11 cellular contexts compared by ENCODE assay signal in genomic region chr2:64192080-64192479, GRCh38. TPM values are rescaled to one million over a fixed set of nuclear protein-coding genes. Genes with fewer than 3 reads are reported as not detected.
DNase-seq lines count a peak whose midpoint lies in the region; ATAC-seq and TF ChIP-seq lines count a peak whose summit lies in the region.
"Had no signal": no experiment of that assay in that cellular context is flagged by ENCODE, and none has a peak within 500 bp of the region (broad histone marks: within the 10 kb centered on the region; RNA-seq: fewer than 3 reads in every experiment).

No MANE protein-coding gene starts in this region.

- no peaks in the 10 kb centered on the region for H3K27me3 ChIP-seq in heart right ventricle
- H3K27me3 ChIP-seq in GM23338 (ENCODE audit: insufficient read depth): no peaks in the 10 kb centered on the region
- H3K27me3 ChIP-seq: SJCRH30 had no signal

- H3K9me3 Mint-ChIP-seq in GM23338: no peaks in the 10 kb centered on the region

- H3K4me3 ChIP-seq in heart right ventricle (no peak overlapping the region), GM23338 (no peak overlapping the region)
- H3K4me3 ChIP-seq: prostate gland, SJCRH30 had no signal

- no peaks in the 10 kb centered on the region for H3F3A ChIP-seq in GM23338 (replicated peaks; ENCODE audit: low read depth)

- H3K36me3 ChIP-seq in heart right ventricle (no peaks in the 10 kb centered on the region), GM23338 (ENCODE audit: insufficient read depth) (no peaks in the 10 kb centered on the region)
- H3K36me3 ChIP-seq: prostate gland, SJCRH30 had no signal

- no peaks in the 10 kb centered on the region for H3K36me3 Mint-ChIP-seq in GM23338 (ENCODE audit: low read depth)

- 83% methylated on average over 6 of the region's 6 CpGs for WGBS in heart right ventricle, 2 donors

- intact Hi-C loops in heart right ventricle (cut with DNase I): no loop called here

- H3K4me2 ChIP-seq in GM23338: no peak overlapping the region

- no peak overlapping the region for H3K4me3 Mint-ChIP-seq in GM23338

- peaks cover 11% of the 10 kb centered on the region for H3K9me2 ChIP-seq in GM23338 (ENCODE audit: insufficient read depth)

- H3K27ac ChIP-seq in heart right ventricle (peak overlapping the region in 4 of 10 donors; percentile 3 to 86 (median 26)), substantia nigra (ENCODE audit: low read depth, low read length, poor library complexity, severe bottlenecking) (peak overlapping the region; percentile 13), GM23338 (ENCODE audit: low read depth) (no peak overlapping the region)
- H3K27ac ChIP-seq: prostate gland, SJCRH30 had no signal

- H3K27ac Mint-ChIP-seq in GM23338: no peak overlapping the region

- peaks cover 9% of the 10 kb centered on the region for H3K27me3 Mint-ChIP-seq in GM23338 (ENCODE audit: insufficient read depth, low read depth, poor library complexity)

- H2AFZ ChIP-seq in GM23338: no peak overlapping the region

- ATAC-seq in GM21390 (IDR thresholded peaks at IDR 0.05; ENCODE audit: unreplicated experiment) (peak; percentile 46), heart right ventricle (peak in 7 of 8 donors; percentile 24 to 78 (median 68)), GM23338 (no peak), HG03095 (IDR thresholded peaks at IDR 0.05; ENCODE audit: unreplicated experiment) (no peak)

- H3K9me3 ChIP-seq in heart right ventricle: no peaks in the 10 kb centered on the region
- H3K9me3 ChIP-seq: prostate gland, SJCRH30 had no signal

- H3K79me2 ChIP-seq in GM23338 (replicated peaks; ENCODE audit: insufficient read depth): no peaks in the 10 kb centered on the region

- H3K4me1 Mint-ChIP-seq in GM23338: peaks cover 46% of the 10 kb centered on the region

- DNase-seq in NOMO-1 treated with dmso at 0.1 percent for 144 hours (lab: John Stamatoyannopoulos, UW; ENCODE audit: unreplicated experiment) (peak; percentile 63), heart right ventricle (no peak), substantia nigra (lab: John Stamatoyannopoulos, UW) (peak in 1 of 49 donors; percentile 4), NCI-H1417 treated with DMSO at 0.1 percent for 48 hours (lab: John Stamatoyannopoulos, UW) (no peak), GM23338 (ENCODE audit: low spot score) (no peak)
- DNase-seq: activated CD4-positive, alpha-beta T cell treated with anti-CD3 and anti-CD28 coated beads for 48 hours; activated gamma-delta T cell; SJCRH30 had no signal

- H4K20me1 ChIP-seq in GM23338 (replicated peaks; ENCODE audit: insufficient read depth): no peaks in the 10 kb centered on the region

- H3K4me1 ChIP-seq in heart right ventricle (peaks cover 0 to 44% (median 0%) of the 10 kb centered on the region in 9 donors), GM23338 (ENCODE audit: insufficient read depth) (peaks cover 43% of the 10 kb centered on the region)
- H3K4me1 ChIP-seq: prostate gland had no signal

- no peak for TF ChIP-seq CTCF in heart right ventricle (IDR thresholded peaks at IDR 0.05)
- no peak for TF ChIP-seq CTCF in GM23338 (conservative IDR thresholded peaks at IDR 0.05; ENCODE audit: low read depth in 2 of 2)

TF ChIP-seq in GM23338, 12 proteins besides CTCF, POLR2A, EP300 and RAD21 (continues in another document):
- no peak for TF ChIP-seq ZNF462 (CRISPR knock-in tag; IDR thresholded peaks at IDR 0.05)
- no peak for TF ChIP-seq POLR2AphosphoS5 (IDR thresholded peaks at IDR 0.05; ENCODE audit: low read depth)
- TF ChIP-seq EZH2phosphoT487 (IDR thresholded peaks at IDR 0.05; ENCODE audit: unreplicated experiment): no peak
- TF ChIP-seq REST (IDR thresholded peaks at IDR 0.05; ENCODE audit: unreplicated experiment): no peak
- no peak for TF ChIP-seq NANOG (IDR thresholded peaks at IDR 0.05; ENCODE audit: borderline replicate concordance)
- TF ChIP-seq CREB1 (CRISPR knock-in tag; IDR thresholded peaks at IDR 0.05; ENCODE audit: low read depth): no peak
- TF ChIP-seq STAT1 (IDR thresholded peaks at IDR 0.05; ENCODE audit: unreplicated experiment): no peak
- TF ChIP-seq ZNF114 (CRISPR knock-in tag; IDR thresholded peaks at IDR 0.05): no peak

RNA-seq across cellular contexts. Expression of gene PELI1, which starts 47.9 kb away (rescaled TPM):
- 10 to 100 TPM in 3 of 10 donors, 1 to 10 TPM in 7; 6.3 to 15.6 (median 8.6) TPM for total RNA-seq in heart right ventricle
- polyA plus RNA-seq in heart right ventricle: 1 to 10 TPM; 6.0 to 9.1 TPM
- 56.6 and 61.8 TPM in 2 replicates for total RNA-seq in GM23338 (2014; rRNA removed; shearing (Covaris generic))
- polyA plus RNA-seq in GM23338 (2016; fragmentation: Nextera tagmentation; extraction: Ambion mirVana): 25.9 and 32.4 TPM in 2 replicates

Comparison
In these comparisons a context has a peak if more than half of its experiments do, and no peak if none do; other contexts are left out.
1. ATAC-seq: peak in GM21390 (single experiment) and heart right ventricle (7 of 8); none in GM23338 (single experiment) and HG03095 (single experiment).